Comparison of ENCODE assay signal across 11 cellular contexts in the genomic region with DNA sequence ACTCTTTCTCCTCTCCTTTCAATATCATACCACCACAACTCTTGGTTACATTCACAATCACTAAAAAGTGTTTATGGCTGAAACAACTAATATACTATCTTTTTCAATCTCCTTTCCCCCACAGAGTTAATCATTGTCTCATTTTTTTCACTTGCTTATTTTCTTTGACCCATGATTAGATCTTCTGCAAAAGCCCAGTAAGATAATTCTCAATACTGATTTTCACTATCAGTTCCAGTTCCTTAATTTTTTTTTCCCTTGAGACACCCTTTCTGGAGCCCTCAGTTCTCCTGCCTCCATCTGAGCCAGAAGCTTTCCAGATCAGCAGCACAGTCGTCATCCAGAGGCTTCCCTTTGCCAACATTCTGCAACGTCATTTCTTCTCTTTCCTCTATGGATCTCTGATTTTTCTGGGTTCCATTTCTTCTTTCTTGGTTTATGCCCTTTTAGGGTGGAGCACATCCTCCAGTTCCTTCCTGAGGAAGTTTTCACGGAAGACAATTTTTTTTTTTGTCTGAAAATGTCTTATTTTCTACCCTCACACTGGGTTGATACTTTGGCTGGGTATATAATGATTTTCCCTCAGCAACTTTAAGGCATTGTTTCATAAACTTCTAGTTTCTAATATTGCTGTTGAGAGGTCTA.
A peak's percentile ranks its signal among the peaks of the same experiment; 100 is the strongest.
DNase-seq lines count a peak whose midpoint lies in the region; ATAC-seq and TF ChIP-seq lines count a peak whose summit lies in the region.
"Had no signal": no experiment of that assay in that cellular context is flagged by ENCODE, and none has a peak within 500 bp of the region (broad histone marks: within the 10 kb centered on the region; RNA-seq: fewer than 3 reads in every experiment).

No MANE protein-coding gene starts in this region.

- peak; percentile 65 for ATAC-seq in GM18520 (IDR thresholded peaks at IDR 0.05; ENCODE audit: unreplicated experiment)
- peak; percentile 61 for ATAC-seq in GM21529 (IDR thresholded peaks at IDR 0.05; ENCODE audit: unreplicated experiment)
- peak; percentile 43 for ATAC-seq in HG03442 (IDR thresholded peaks at IDR 0.05; ENCODE audit: unreplicated experiment)
- ATAC-seq in memory B cell (ENCODE audit: low read depth) = peak; percentile 81

- DNase-seq in memory B cell (ENCODE audit: low spot score in 2 of 2) (peak in 1 of 2 donors; percentile 14), uterus (no peak), SHP77 (lab: John Stamatoyannopoulos, UW) (no peak), ureter (ENCODE audit: low spot score) (no peak)
- no peak for DNase-seq in activated CD4-positive, alpha-beta memory T cell treated with anti-CD3 and anti-CD28 coated beads, Interleukin-2, amount 10 ng/mL, durations not matched to agents 7 days and 5 days
- DNase-seq: activated naive CD4-positive, alpha-beta T cell treated with Interleukin-2 at 50 U/mL for 16 hours had no signal

- peaks cover 4% of the 10 kb centered on the region for H3K36me3 Mint-ChIP-seq in memory B cell
- H3K36me3 Mint-ChIP-seq in activated CD4-positive, alpha-beta memory T cell treated with anti-CD3 and anti-CD28 coated beads, Interleukin-2, amount 10 ng/mL, durations not matched to agents 7 days and 5 days (ENCODE audit: low read depth) = peaks cover 48% of the 10 kb centered on the region

- H3K36me3 ChIP-seq in uterus = no peaks in the 10 kb centered on the region
- H3K36me3 ChIP-seq: suprapubic skin had no signal

- intact Hi-C loops in uterus (cut with DNase I; ENCODE audit: low total_unique reads) = no loop called here

- no peak overlapping the region for H3K27ac ChIP-seq in uterus
- H3K27ac ChIP-seq: suprapubic skin had no signal

- H3K9me3 Mint-ChIP-seq in memory B cell = peaks cover 7% of the 10 kb centered on the region
- H3K9me3 Mint-ChIP-seq in activated CD4-positive, alpha-beta memory T cell treated with anti-CD3 and anti-CD28 coated beads, Interleukin-2, amount 10 ng/mL, durations not matched to agents 7 days and 5 days = peaks cover 33% of the 10 kb centered on the region

- no peaks in the 10 kb centered on the region for H3K9me3 ChIP-seq in uterus
- H3K9me3 ChIP-seq: suprapubic skin had no signal

- CTCF ChIA-PET in activated CD4-positive, alpha-beta memory T cell treated with anti-CD3 and anti-CD28 coated beads, Interleukin-2, amount 10 ng/mL, durations not matched to agents 7 days and 5 days (lab: Charles Lee) = no interaction called here

- H3K27me3 Mint-ChIP-seq in memory B cell = no peaks in the 10 kb centered on the region
- H3K27me3 Mint-ChIP-seq in activated CD4-positive, alpha-beta memory T cell treated with anti-CD3 and anti-CD28 coated beads, Interleukin-2, amount 10 ng/mL, durations not matched to agents 7 days and 5 days = peaks cover 14% of the 10 kb centered on the region

- no peak for TF ChIP-seq POLR2A in uterus (IDR thresholded peaks at IDR 0.05)

- POLR2A ChIA-PET in activated CD4-positive, alpha-beta memory T cell treated with anti-CD3 and anti-CD28 coated beads, Interleukin-2, amount 10 ng/mL, durations not matched to agents 7 days and 5 days (lab: Charles Lee) = no interaction called here

- H3K4me3 Mint-ChIP-seq in memory B cell = peak overlapping the region; percentile 59
- H3K4me3 Mint-ChIP-seq in activated CD4-positive, alpha-beta memory T cell treated with anti-CD3 and anti-CD28 coated beads, Interleukin-2, amount 10 ng/mL, durations not matched to agents 7 days and 5 days = no peak overlapping the region

- no peak for TF ChIP-seq CTCF in uterus (IDR thresholded peaks at IDR 0.05)

- peaks cover 31% of the 10 kb centered on the region for H3K4me1 Mint-ChIP-seq in memory B cell
- peaks cover 42% of the 10 kb centered on the region for H3K4me1 Mint-ChIP-seq in activated CD4-positive, alpha-beta memory T cell treated with anti-CD3 and anti-CD28 coated beads, Interleukin-2, amount 10 ng/mL, durations not matched to agents 7 days and 5 days

- H3K27ac Mint-ChIP-seq in memory B cell = peak overlapping the region; percentile 4
- no peak overlapping the region for H3K27ac Mint-ChIP-seq in activated CD4-positive, alpha-beta memory T cell treated with anti-CD3 and anti-CD28 coated beads, Interleukin-2, amount 10 ng/mL, durations not matched to agents 7 days and 5 days

- H3K4me1 ChIP-seq in uterus = no peaks in the 10 kb centered on the region

- H3K27me3 ChIP-seq in uterus = no peaks in the 10 kb centered on the region
- H3K27me3 ChIP-seq: suprapubic skin had no signal

- no peak overlapping the region for H3K4me3 ChIP-seq in uterus
- H3K4me3 ChIP-seq: lung, suprapubic skin had no signal
